In the genomic region with DNA sequence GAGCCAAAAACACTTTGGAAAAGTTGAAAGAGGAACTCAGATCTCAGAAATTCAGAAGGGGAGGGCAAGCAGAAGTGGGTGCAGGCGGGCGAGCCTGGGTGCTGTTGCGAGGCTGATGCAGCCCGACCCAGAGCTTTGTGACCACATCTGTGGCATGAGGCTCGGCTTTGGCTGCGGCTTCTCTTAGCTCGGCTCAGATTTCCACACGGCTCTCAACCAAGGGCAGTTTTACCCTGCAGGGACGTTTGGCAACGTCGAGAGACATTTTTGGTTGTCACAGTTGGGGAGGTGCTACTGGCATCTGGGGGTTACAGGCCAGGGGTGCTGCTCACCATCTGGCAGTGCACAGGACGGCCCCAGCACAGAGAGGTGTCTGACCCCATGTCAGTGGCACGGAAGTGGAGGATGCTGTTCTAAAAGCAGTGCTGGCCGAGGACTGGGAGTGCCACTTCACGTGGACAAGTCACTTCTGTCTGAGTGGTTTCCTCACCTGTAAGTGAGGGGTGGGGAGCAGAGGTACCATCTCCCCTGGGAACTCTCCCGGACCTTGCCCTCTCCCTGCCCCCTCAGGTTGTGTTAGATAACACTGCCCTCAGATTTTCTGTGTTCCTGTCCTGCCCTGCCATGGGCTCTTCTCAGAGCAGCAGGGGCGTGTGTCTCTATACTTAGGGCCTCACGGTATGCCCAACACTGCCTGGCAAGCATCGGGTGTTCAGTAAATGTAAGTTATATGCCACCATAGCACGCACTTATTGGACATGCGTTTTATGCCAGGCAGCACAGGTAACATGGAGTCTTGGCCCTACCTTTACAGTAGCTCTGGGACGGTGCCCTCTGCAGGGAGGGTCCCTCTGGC, we compare ENCODE assay signal across 25 cellular contexts. TPM values are rescaled to one million over a fixed set of nuclear protein-coding genes. Genes with fewer than 3 reads are reported as not detected.
DNase-seq lines count a peak whose midpoint lies in the region; ATAC-seq and TF ChIP-seq lines count a peak whose summit lies in the region.
"Had no signal": no experiment of that assay in that cellular context is flagged by ENCODE, and none has a peak within 500 bp of the region (broad histone marks: within the 10 kb centered on the region; RNA-seq: fewer than 3 reads in every experiment).

No MANE protein-coding gene starts in this region.

- POLR2A ChIA-PET in naive thymus-derived CD4-positive, alpha-beta T cell (lab: Charles Lee) = no interaction called here
- POLR2A ChIA-PET in GM10248 (lab: Yijun Ruan, JAX) = no interaction called here

- intact Hi-C loops in naive thymus-derived CD4-positive, alpha-beta T cell (cut with micrococcal nuclease) = no loop called here

- peaks cover 0 to 5% (median 0%) of the 10 kb centered on the region in 11 donors for H3K9me3 Mint-ChIP-seq in naive thymus-derived CD4-positive, alpha-beta T cell
- no peaks in the 10 kb centered on the region for H3K9me3 Mint-ChIP-seq in type B pancreatic cell
- H3K9me3 Mint-ChIP-seq: activated CD4-positive, alpha-beta memory T cell treated with anti-CD3 and anti-CD28 coated beads for 36 hours; activated naive CD4-positive, alpha-beta T cell treated with anti-CD3 and anti-CD28 coated beads for 36 hours; neural crest cell had no signal

- no peak overlapping the region for H3K4me3 Mint-ChIP-seq in naive thymus-derived CD4-positive, alpha-beta T cell
- H3K4me3 Mint-ChIP-seq in type B pancreatic cell = no peak overlapping the region
- H3K4me3 Mint-ChIP-seq: activated CD4-positive, alpha-beta memory T cell treated with anti-CD3 and anti-CD28 coated beads for 36 hours; activated naive CD4-positive, alpha-beta T cell treated with anti-CD3 and anti-CD28 coated beads for 36 hours; neural crest cell had no signal

- H3K4me3 ChIP-seq in naive thymus-derived CD4-positive, alpha-beta T cell (ENCODE audit: low read length) = no peak overlapping the region
- H3K4me3 ChIP-seq: A549, smooth muscle cell, thyroid gland had no signal

- TF ChIP-seq CTCF in type B pancreatic cell (conservative IDR thresholded peaks at IDR 0.05) = no peak
- no peak for TF ChIP-seq CTCF in GM10248 (IDR thresholded peaks at IDR 0.05; ENCODE audit: control extremely low read depth, extremely low read depth, low read depth, missing control alignments)

- no peak overlapping the region for H3K27ac Mint-ChIP-seq in naive thymus-derived CD4-positive, alpha-beta T cell
- H3K27ac Mint-ChIP-seq in type B pancreatic cell = no peak overlapping the region
- H3K27ac Mint-ChIP-seq: activated CD4-positive, alpha-beta memory T cell treated with anti-CD3 and anti-CD28 coated beads for 36 hours; activated naive CD4-positive, alpha-beta T cell treated with anti-CD3 and anti-CD28 coated beads for 36 hours had no signal

- no peaks in the 10 kb centered on the region for H3K4me1 ChIP-seq in naive thymus-derived CD4-positive, alpha-beta T cell (ENCODE audit: control insufficient read depth in 2 of 2, insufficient read depth in 2 of 2, low read length in 2 of 2)
- H3K4me1 ChIP-seq: A549, BE2C had no signal

- H3K4me1 Mint-ChIP-seq in naive thymus-derived CD4-positive, alpha-beta T cell = no peaks in the 10 kb centered on the region
- peaks cover 5% of the 10 kb centered on the region for H3K4me1 Mint-ChIP-seq in type B pancreatic cell (ENCODE audit: unreplicated experiment)

- no peaks in the 10 kb centered on the region for H3K27me3 ChIP-seq in naive thymus-derived CD4-positive, alpha-beta T cell (ENCODE audit: control insufficient read depth in 2 of 2, insufficient read depth in 2 of 2, low read length in 2 of 2)
- H3K27me3 ChIP-seq: BE2C, thyroid gland had no signal

- peak; percentile 13 for ATAC-seq in naive thymus-derived CD4-positive, alpha-beta T cell
- ATAC-seq in HG02870 (IDR thresholded peaks at IDR 0.05; ENCODE audit: unreplicated experiment) (no peak), HG02763 (IDR thresholded peaks at IDR 0.05; ENCODE audit: unreplicated experiment) (no peak)
- ATAC-seq: A549; HepG2; stimulated activated naive CD8-positive, alpha-beta T cell treated with anti-CD3 and anti-CD28 coated beads, Interleukin-15, Interleukin-2, amounts not matched to agents 100 U/mL and 50 U/mL, for 24 hours had no signal

- H3K36me3 ChIP-seq in naive thymus-derived CD4-positive, alpha-beta T cell (ENCODE audit: control insufficient read depth in 2 of 3, insufficient read depth in 3 of 3, low read length in 3 of 3) = no peaks in the 10 kb centered on the region
- H3K36me3 ChIP-seq: BE2C, thyroid gland had no signal

- no peaks in the 10 kb centered on the region for H3K36me3 Mint-ChIP-seq in naive thymus-derived CD4-positive, alpha-beta T cell
- H3K36me3 Mint-ChIP-seq in type B pancreatic cell = no peaks in the 10 kb centered on the region
- H3K36me3 Mint-ChIP-seq: activated CD4-positive, alpha-beta memory T cell treated with anti-CD3 and anti-CD28 coated beads for 36 hours had no signal

- H3K27ac ChIP-seq in naive thymus-derived CD4-positive, alpha-beta T cell (ENCODE audit: low read depth, low read length) = no peak overlapping the region
- H3K27ac ChIP-seq: A549, thyroid gland had no signal

- H3K9me3 ChIP-seq in naive thymus-derived CD4-positive, alpha-beta T cell (ENCODE audit: control insufficient read depth in 2 of 3, low read length in 3 of 3) = no peaks in the 10 kb centered on the region
- H3K9me3 ChIP-seq: BE2C, thyroid gland had no signal

- CTCF ChIA-PET in naive thymus-derived CD4-positive, alpha-beta T cell (lab: Charles Lee) = no interaction called here
- CTCF ChIA-PET in GM10248 (lab: Yijun Ruan, JAX) = interaction anchor here (0.9 to 1.3 kb wide), 2 partner anchors 9 to 36 kb away, joined by 3 read pairs; no protein-coding TSS in a partner anchor

- peak; percentile 44 for DNase-seq in activated effector memory CD4-positive, alpha-beta T cell treated with anti-CD3 and anti-CD28 coated beads, Interleukin-2, amount 50 U/mL, for 16 hours
- DNase-seq in activated effector memory CD4-positive, alpha-beta T cell treated with Interleukin-2 at 50 U/mL for 16 hours = no peak
- DNase-seq in SKM-1 treated with dmso at 0.1 percent for 144 hours (lab: John Stamatoyannopoulos, UW; ENCODE audit: unreplicated experiment) (peak; percentile 82), type B pancreatic cell (ENCODE audit: extremely low spot score, unreplicated experiment) (peak; percentile 39), GM10248 (ENCODE audit: extremely low spot score) (no peak)
- DNase-seq in naive thymus-derived CD4-positive, alpha-beta T cell = no peak
- DNase-seq: activated CD4-positive, alpha-beta memory T cell treated with anti-CD3 and anti-CD28 coated beads for 36 hours; activated naive CD4-positive, alpha-beta T cell treated with anti-CD3 and anti-CD28 coated beads for 36 hours; activated T-cell treated with anti-CD3 and anti-CD28 coated beads, Interleukin-2, amount 50 U/mL, for 1 hour; amygdala; BE2C; GF-D8; NCI-H1436; NCI-H2107; NK-92 treated with Interleukin-12 subunit alpha and Interleukin-12 subunit beta, amount 100 ng/mL, for 24 hours; stimulated activated CD4-positive, alpha-beta T cell treated with anti-CD3 and anti-CD28 coated beads, Interleukin-4, amount 100 ng/mL, for 1 hour; stimulated activated naive CD8-positive, alpha-beta T cell treated with anti-CD3 and anti-CD28 coated beads, Interleukin-15, Interleukin-2, amounts not matched to agents 100 U/mL and 50 U/mL, for 24 hours had no signal

- peaks cover 0 to 26% (median 5%) of the 10 kb centered on the region in 5 donors for H3K27me3 Mint-ChIP-seq in naive thymus-derived CD4-positive, alpha-beta T cell
- peaks cover 24% of the 10 kb centered on the region for H3K27me3 Mint-ChIP-seq in type B pancreatic cell

RNA-seq across cellular contexts. Expression of a gene that starts 48.7 kb away (rescaled TPM):
- 10 to 100 TPM; 22.6 to 41.4 (median 33.7) TPM for total RNA-seq in naive thymus-derived CD4-positive, alpha-beta T cell
- 10 to 100 TPM; 17.9 to 20.5 TPM for polyA plus RNA-seq in naive thymus-derived CD4-positive, alpha-beta T cell
- 23.4 and 39.2 TPM in 2 replicates for total RNA-seq in type B pancreatic cell (ENCODE audit: low replicate concordance)

RNA-seq across cellular contexts. Expression of a gene that starts 56.7 kb away (rescaled TPM):
- 1 to 10 TPM in 1 of 5 experiments, not detected in 4; 1.0 TPM for total RNA-seq in naive thymus-derived CD4-positive, alpha-beta T cell
- not detected for polyA plus RNA-seq in naive thymus-derived CD4-positive, alpha-beta T cell
- 5.1 and 5.3 TPM in 2 replicates for total RNA-seq in type B pancreatic cell (ENCODE audit: low replicate concordance)
- total RNA-seq: activated CD4-positive, alpha-beta memory T cell treated with anti-CD3 and anti-CD28 coated beads for 36 hours; activated naive CD4-positive, alpha-beta T cell treated with anti-CD3 and anti-CD28 coated beads for 36 hours; HepG2; mononuclear cell had no signal
- polyA plus RNA-seq: HepG2 had no signal

Comparison
In these comparisons a context has a peak if more than half of its experiments do, and no peak if none do; other contexts are left out.
1. DNase-seq: peak in activated effector memory CD4-positive, alpha-beta T cell treated with anti-CD3 and anti-CD28 coated beads, Interleukin-2, amount 50 U/mL, for 16 hours (single experiment), SKM-1 treated with dmso at 0.1 percent for 144 hours (single experiment) and type B pancreatic cell (single experiment); none in activated effector memory CD4-positive, alpha-beta T cell treated with Interleukin-2 at 50 U/mL for 16 hours (single experiment), naive thymus-derived CD4-positive, alpha-beta T cell (0 of 9) and GM10248 (single experiment).